ENCODE assay signal across 8 cellular contexts in genomic region chr12:49019120-49019430, GRCh38. TPM values are rescaled to one million over a fixed set of nuclear protein-coding genes. Genes with fewer than 3 reads are reported as not detected.
DNase-seq lines count a peak whose midpoint lies in the region; ATAC-seq and TF ChIP-seq lines count a peak whose summit lies in the region.

No MANE protein-coding gene starts in this region.

- DNase-seq in body of pancreas, result no peak
- no peak for DNase-seq in lung (ENCODE audit: low spot score)
- no peak for DNase-seq in uterus
- no peak for DNase-seq in amygdala (lab: John Stamatoyannopoulos, UW)
- no peak for DNase-seq in NCI-H2227 (lab: John Stamatoyannopoulos, UW; ENCODE audit: unreplicated experiment)

- no peak for TF ChIP-seq CTCF in body of pancreas (IDR thresholded peaks at IDR 0.05)
- TF ChIP-seq CTCF in lung (IDR thresholded peaks at IDR 0.05; ENCODE audit: control extremely low read depth, extremely low read depth), result no peak
- no peak for TF ChIP-seq CTCF in uterus (IDR thresholded peaks at IDR 0.05)

- H3K27ac ChIP-seq in body of pancreas (peak overlapping the region; percentile 79 to 91 (median 88)), lung (ENCODE audit: low read depth in 1 of 2, low read length in 1 of 2) (peak overlapping the region; percentile 88 to 91), uterus (peak overlapping the region; percentile 85 to 86)

- 2 to 4% methylated on average over 8 of the region's 8 CpGs for WGBS in body of pancreas, 2 donors
- WGBS in lung, 2 donors, result 1 to 5% methylated on average over 8 of the region's 8 CpGs

- intact Hi-C loops in body of pancreas (cut with DNase I), result no loop called here
- intact Hi-C loops in uterus (cut with DNase I; ENCODE audit: low total_unique reads), result no loop called here

- peak; percentile 20 for ATAC-seq in GM18909 (IDR thresholded peaks at IDR 0.05; ENCODE audit: poor library complexity, unreplicated experiment)
- ATAC-seq in HG03442 (IDR thresholded peaks at IDR 0.05; ENCODE audit: unreplicated experiment), result peak; percentile 9
- ATAC-seq in body of pancreas, result peak; percentile 19
- peak; percentile 14 for ATAC-seq in lung (ENCODE audit: insufficient read depth, low FRiP score)
- no peak for ATAC-seq in HG03342 (IDR thresholded peaks at IDR 0.05; ENCODE audit: unreplicated experiment)

- peaks cover 0 to 17% of the 10 kb centered on the region in 2 donors for H3K36me3 ChIP-seq in body of pancreas (replicated peaks in 1 of 2; ENCODE audit: insufficient read depth in 1 of 2, low read depth in 2 of 2)
- peaks cover 24 to 27% of the 10 kb centered on the region in 2 donors for H3K36me3 ChIP-seq in lung (ENCODE audit: control insufficient read depth in 2 of 2, insufficient read depth in 2 of 2, low read length in 2 of 2)
- no peaks in the 10 kb centered on the region for H3K36me3 ChIP-seq in uterus

- H3K4me3 ChIP-seq in body of pancreas (peak overlapping the region in 1 of 2 donors; percentile 83), lung (peak overlapping the region; percentile 35), uterus (peak overlapping the region; percentile 77 to 88)

- H3K4me1 ChIP-seq in body of pancreas (peaks cover 13% of the 10 kb centered on the region), lung (ENCODE audit: control insufficient read depth in 2 of 2, insufficient read depth in 2 of 2, low read length in 2 of 2) (peaks cover 0 to 4% of the 10 kb centered on the region in 2 donors), uterus (peaks cover 0 to 5% of the 10 kb centered on the region in 2 donors)

- no peaks in the 10 kb centered on the region for H3K27me3 ChIP-seq in body of pancreas
- H3K27me3 ChIP-seq in lung (ENCODE audit: control insufficient read depth, insufficient read depth), result no peaks in the 10 kb centered on the region
- H3K27me3 ChIP-seq in uterus, result no peaks in the 10 kb centered on the region

- TF ChIP-seq POLR2A in body of pancreas (IDR thresholded peaks at IDR 0.05), result no peak
- no peak for TF ChIP-seq POLR2A in uterus (IDR thresholded peaks at IDR 0.05)

- no peaks in the 10 kb centered on the region for H3K9me3 ChIP-seq in body of pancreas
- H3K9me3 ChIP-seq in lung (ENCODE audit: control insufficient read depth in 2 of 2, insufficient read depth in 1 of 2, low read length in 1 of 2), result no peaks in the 10 kb centered on the region
- H3K9me3 ChIP-seq in uterus, result no peaks in the 10 kb centered on the region

RNA-seq across cellular contexts. Expression of gene PRKAG1, which starts 0.5 kb away (rescaled TPM):
- 10 to 100 TPM; 25.4 to 26.4 TPM for total RNA-seq in body of pancreas
- total RNA-seq in lung, result 10 to 100 TPM; 33.1 to 53.6 TPM
- polyA plus RNA-seq in lung, result 10 to 100 TPM; 45.7 to 54.5 TPM
- total RNA-seq in uterus, result 10 to 100 TPM; 34.7 to 46.6 (median 39.6) TPM

RNA-seq across cellular contexts. Expression of gene DDN, which starts 19.9 kb away (rescaled TPM):
- total RNA-seq in body of pancreas (under 1 TPM in 1 of 2 donors, not detected in 1; 0.66 TPM), lung (under 1 TPM; 0.11 to 0.12 TPM), uterus (under 1 TPM in 1 of 4 donors, not detected in 3; 0.18 TPM)
- under 1 TPM; 0.04 to 0.07 TPM for polyA plus RNA-seq in lung

RNA-seq across cellular contexts. Expression of gene WNT1, which starts 41.0 kb away (rescaled TPM):
- total RNA-seq in body of pancreas (not detected), lung (under 1 TPM; 0.15 to 0.20 TPM), uterus (not detected)
- polyA plus RNA-seq in lung, result under 1 TPM in 1 of 2 donors, not detected in 1; 0.09 TPM

RNA-seq across cellular contexts. Expression of gene KMT2D, which starts 41.5 kb away (rescaled TPM):
- 10 to 100 TPM; 38.4 to 51.1 TPM for total RNA-seq in body of pancreas
- 100 to 1,000 TPM in 1 of 2 donors, 10 to 100 TPM in 1; 58.7 to 115 TPM for total RNA-seq in lung
- polyA plus RNA-seq in lung, result 10 to 100 TPM; 27.6 to 39.7 TPM
- total RNA-seq in uterus, result 100 to 1,000 TPM in 1 of 4 donors, 10 to 100 TPM in 3; 22.3 to 138 (median 38.2) TPM

RNA-seq across cellular contexts. Expression of gene WNT10B, which starts 47.5 kb away (rescaled TPM):
- total RNA-seq in body of pancreas (1 to 10 TPM in 1 of 2 donors, not detected in 1; 1.3 TPM), lung (under 1 TPM in 1 of 2 donors, not detected in 1; 0.43 TPM), uterus (under 1 TPM in 1 of 4 donors, not detected in 3; 0.35 TPM)
- under 1 TPM; 0.24 to 0.35 TPM for polyA plus RNA-seq in lung
